Comparison of ENCODE assay signal across 19 cellular contexts in the genomic region with DNA sequence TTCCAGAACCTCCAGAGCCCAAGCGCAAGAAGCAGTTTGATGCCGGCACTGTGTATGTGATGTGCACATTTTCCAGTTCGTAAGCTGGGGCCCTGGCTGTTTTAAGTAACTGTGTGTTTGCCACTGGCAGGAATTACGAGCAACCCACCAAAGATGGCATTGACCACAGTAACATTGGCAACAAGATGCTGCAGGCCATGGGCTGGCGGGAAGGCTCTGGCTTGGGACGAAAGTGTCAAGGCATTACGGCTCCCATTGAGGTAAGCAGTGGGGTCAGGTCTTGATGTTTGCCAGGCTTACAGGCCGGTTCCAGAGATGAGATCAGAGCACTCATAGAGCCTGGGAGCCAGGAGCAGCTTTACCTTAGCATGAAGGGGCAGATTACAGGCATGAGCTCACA. TPM values are rescaled to one million over a fixed set of nuclear protein-coding genes. Genes with fewer than 3 reads are reported as not detected.
DNase-seq lines count a peak whose midpoint lies in the region; ATAC-seq, FAIRE-seq and TF ChIP-seq lines count a peak whose summit lies in the region.
"Had no signal": no experiment of that assay in that cellular context is flagged by ENCODE, and none has a peak within 500 bp of the region (broad histone marks: within the 10 kb centered on the region; RNA-seq: fewer than 3 reads in every experiment).

No MANE protein-coding gene starts in this region.

- BruUV-seq in HepG2 (replicated peaks; lab: Mats Ljungman, UMichigan): no TSS peak

- TF ChIP-seq RAD21 in HepG2 (CRISPR knock-in tag; IDR thresholded peaks at IDR 0.05): no peak

- H2AFZ ChIP-seq in HepG2 (ENCODE audit: low read length): no peak overlapping the region

- H3K9me3 Mint-ChIP-seq in activated T-cell treated with anti-CD3 and anti-CD28 coated beads, Interleukin-2, amount 50 U/mL, for 24 hours: no peaks in the 10 kb centered on the region
- no peaks in the 10 kb centered on the region for H3K9me3 Mint-ChIP-seq in activated T-cell treated with anti-CD3 and anti-CD28 coated beads, Interleukin-2, amount 50 U/mL, for 72 hours
- no peaks in the 10 kb centered on the region for H3K9me3 Mint-ChIP-seq in chondrocyte (ENCODE audit: low read depth)
- H3K9me3 Mint-ChIP-seq: CD14-positive monocyte; CD8-positive, alpha-beta T cell had no signal

- intact Hi-C loops in HepG2 (cut with micrococcal nuclease; ENCODE audit: unreplicated experiment) (no loop called here), ovary (cut with DNase I) (loop anchor here in 1 of 4 donors (10.0 kb wide), 1 partner anchor 158 kb away; a partner anchor contains a TSS)

- TF ChIP-seq CTCF in RWPE1 (conservative IDR thresholded peaks at IDR 0.05; ENCODE audit: low read depth): no peak
- no peak for TF ChIP-seq CTCF in chondrocyte (IDR thresholded peaks at IDR 0.05)
- no peak for TF ChIP-seq CTCF in HepG2 (CRISPR knock-in tag; IDR thresholded peaks at IDR 0.05)
- no peak for TF ChIP-seq CTCF in ovary (IDR thresholded peaks at IDR 0.05)

- H3K79me2 ChIP-seq in HepG2 (ENCODE audit: insufficient read depth, low read length): no peaks in the 10 kb centered on the region

- no peak overlapping the region for H3K4me3 Mint-ChIP-seq in activated T-cell treated with anti-CD3 and anti-CD28 coated beads, Interleukin-2, amount 50 U/mL, for 24 hours
- no peak overlapping the region for H3K4me3 Mint-ChIP-seq in activated T-cell treated with anti-CD3 and anti-CD28 coated beads, Interleukin-2, amount 50 U/mL, for 72 hours
- no peak overlapping the region for H3K4me3 Mint-ChIP-seq in chondrocyte (ENCODE audit: unreplicated experiment)
- H3K4me3 Mint-ChIP-seq: CD14-positive monocyte; CD8-positive, alpha-beta T cell had no signal

- no peak for TF ChIP-seq POLR2A in HepG2 (IDR thresholded peaks at IDR 0.05; ENCODE audit: insufficient read depth in 1 of 2, low read depth in 2 of 2, low read length in 2 of 2)
- TF ChIP-seq POLR2A in ovary (IDR thresholded peaks at IDR 0.05): no peak

- H3K9ac ChIP-seq in HepG2 (ENCODE audit: insufficient read depth, low read depth, low read length): no peak overlapping the region

- no peaks in the 10 kb centered on the region for H3K27me3 ChIP-seq in HepG2 (ENCODE audit: control insufficient read depth in 1 of 2, insufficient read depth in 2 of 2, low read length in 2 of 2)
- no peaks in the 10 kb centered on the region for H3K27me3 ChIP-seq in ovary

- H3K9me3 ChIP-seq in HepG2 (ENCODE audit: low read length): no peaks in the 10 kb centered on the region
- H3K9me3 ChIP-seq in ovary: no peaks in the 10 kb centered on the region

- no peaks in the 10 kb centered on the region for H3K27me3 Mint-ChIP-seq in activated T-cell treated with anti-CD3 and anti-CD28 coated beads, Interleukin-2, amount 50 U/mL, for 24 hours
- no peaks in the 10 kb centered on the region for H3K27me3 Mint-ChIP-seq in activated T-cell treated with anti-CD3 and anti-CD28 coated beads, Interleukin-2, amount 50 U/mL, for 72 hours (ENCODE audit: low read depth)
- no peaks in the 10 kb centered on the region for H3K27me3 Mint-ChIP-seq in chondrocyte (ENCODE audit: low read depth)

- 92% methylated on average over 6 of the region's 8 CpGs for WGBS in HepG2 (ENCODE audit: low lambda C conversion rate)
- WGBS in ovary, 3 donors: 90 to 95% (median 90%) methylated on average over 8 of the region's 8 CpGs

- peak overlapping the region; percentile 30 for H3K27ac Mint-ChIP-seq in activated T-cell treated with anti-CD3 and anti-CD28 coated beads, Interleukin-2, amount 50 U/mL, for 24 hours
- H3K27ac Mint-ChIP-seq in activated T-cell treated with anti-CD3 and anti-CD28 coated beads, Interleukin-2, amount 50 U/mL, for 72 hours: no peak overlapping the region
- no peak overlapping the region for H3K27ac Mint-ChIP-seq in chondrocyte (ENCODE audit: unreplicated experiment)
- H3K27ac Mint-ChIP-seq: CD8-positive, alpha-beta T cell had no signal

- H4K20me1 ChIP-seq in HepG2 (ENCODE audit: insufficient read depth, low read length): peaks cover 2% of the 10 kb centered on the region; the same call in 1 of the 2 replicates

- peak overlapping the region; percentile 53 for H3K27ac ChIP-seq in RWPE1
- no peak overlapping the region for H3K27ac ChIP-seq in HepG2 (ENCODE audit: extremely low read length, insufficient read depth, low read length)
- no peak overlapping the region for H3K27ac ChIP-seq in ovary
- H3K27ac ChIP-seq: 22Rv1 had no signal

- no peak for FAIRE-seq in HepG2 (lab: Jason Lieb, UNC)
- FAIRE-seq: D721Med, G401.6, H54 had no signal

- DNase-seq in activated T-cell treated with anti-CD3 and anti-CD28 coated beads, Interleukin-2, amount 50 U/mL, for 24 hours: no peak
- no peak for DNase-seq in activated T-cell treated with anti-CD3 and anti-CD28 coated beads, Interleukin-2, amount 50 U/mL, for 72 hours
- no peak for DNase-seq in RWPE1 (ENCODE audit: low spot score)
- DNase-seq in chondrocyte (ENCODE audit: low spot score): peak; percentile 61
- no peak for DNase-seq in HepG2 (ENCODE audit: low spot score)
- no peak for DNase-seq in ovary
- DNase-seq in islet precursor cell: no peak
- DNase-seq: CD8-positive, alpha-beta T cell; COR-L47; DMS153; DMS79 treated with DMSO at 0.1 percent for 48 hours; EL had no signal

- H3K4me1 Mint-ChIP-seq in activated T-cell treated with anti-CD3 and anti-CD28 coated beads, Interleukin-2, amount 50 U/mL, for 24 hours (ENCODE audit: low read depth): no peaks in the 10 kb centered on the region
- H3K4me1 Mint-ChIP-seq in activated T-cell treated with anti-CD3 and anti-CD28 coated beads, Interleukin-2, amount 50 U/mL, for 72 hours (ENCODE audit: low read depth): no peaks in the 10 kb centered on the region
- peaks cover 9% of the 10 kb centered on the region for H3K4me1 Mint-ChIP-seq in chondrocyte (ENCODE audit: low read depth)
- H3K4me1 Mint-ChIP-seq: CD14-positive monocyte had no signal

- H3K4me1 ChIP-seq in HepG2 (ENCODE audit: insufficient read depth, low read length) (peaks cover 6% of the 10 kb centered on the region; the same call in 1 of the 2 replicates), ovary (ENCODE audit: insufficient read depth) (no peaks in the 10 kb centered on the region)

- H3K4me2 ChIP-seq in HepG2 (ENCODE audit: low read depth, low read length): no peak overlapping the region

- H3K36me3 Mint-ChIP-seq in activated T-cell treated with anti-CD3 and anti-CD28 coated beads, Interleukin-2, amount 50 U/mL, for 24 hours (ENCODE audit: low read depth): peaks cover 98% of the 10 kb centered on the region
- peaks cover 18 to 23% of the 10 kb centered on the region in 2 donors for H3K36me3 Mint-ChIP-seq in activated T-cell treated with anti-CD3 and anti-CD28 coated beads, Interleukin-2, amount 50 U/mL, for 72 hours (ENCODE audit: insufficient read depth in 2 of 2)
- peaks cover 45% of the 10 kb centered on the region for H3K36me3 Mint-ChIP-seq in chondrocyte (ENCODE audit: low read depth)

- in situ Hi-C loops in HepG2 (cut with HindIII; ENCODE audit: extremely low pct_ligation_motif_present, low pct_unique_long_range_greater_than_20kb): no loop called here

- H3K4me3 ChIP-seq in HepG2 (replicated peaks in 1 of 3; ENCODE audit: insufficient read depth in 1 of 3, low read depth in 2 of 3, low read length in 3 of 3) (no peak overlapping the region), ovary (no peak overlapping the region)

- ATAC-seq in activated T-cell treated with anti-CD3 and anti-CD28 coated beads, Interleukin-2, amount 50 U/mL, for 72 hours (replicated peaks in 1 of 2): no peak
- ATAC-seq in HepG2 (no peak), HG02981 (IDR thresholded peaks at IDR 0.05; ENCODE audit: unreplicated experiment) (no peak)
- ATAC-seq: CD8-positive, alpha-beta T cell; HCT116 had no signal

- TF ChIP-seq EP300 in HepG2 (IDR thresholded peaks at IDR 0.05; ENCODE audit: low read depth in 2 of 2, low read length in 2 of 2) (no peak), HepG2 (CRISPR knock-in tag; IDR thresholded peaks at IDR 0.05; ENCODE audit: borderline replicate concordance) (no peak), ovary (IDR thresholded peaks at IDR 0.05) (no peak)

- POLR2A ChIA-PET in RWPE1 (lab: Yijun Ruan, JAX; ENCODE audit: low non-redundant PET) (no interaction called here), HepG2 (lab: Yijun Ruan, JAX) (no interaction called here)

- CTCF ChIA-PET in RWPE1 (lab: Yijun Ruan, JAX) (interaction anchor here (0.7 kb wide), 1 partner anchor 440 kb away, joined by 3 read pairs; no protein-coding TSS in a partner anchor), HepG2 (lab: Yijun Ruan, JAX; ENCODE audit: low intra/inter-chr PET ratio, low total read pairs) (no interaction called here)

- H3K36me3 ChIP-seq in HepG2 (replicated peaks in 1 of 2; ENCODE audit: control insufficient read depth in 1 of 2, insufficient read depth in 2 of 2, low read length in 2 of 2): peaks cover 49 to 84% of the 10 kb centered on the region in 2 experiments
- no peaks in the 10 kb centered on the region for H3K36me3 ChIP-seq in ovary

RNA-seq across cellular contexts. Expression of a gene that starts 28.4 kb away (rescaled TPM):
- total RNA-seq in activated T-cell treated with anti-CD3 and anti-CD28 coated beads, Interleukin-2, amount 50 U/mL, for 72 hours: 100 to 1,000 TPM; 172 to 179 TPM
- total RNA-seq in chondrocyte (119 to 147 TPM (median 127 TPM) in 3 replicates), HepG2 (2016; rRNA removed; fragmentation: Illumina TruSeq; extraction: Trizol) (65.0 and 106 TPM in 2 replicates), ovary (100 to 1,000 TPM; 146 to 202 (median 165) TPM)
- total RNA-seq in HepG2 (2016; cell fraction: cytosol; rRNA removed; fragmentation: Illumina TruSeq; extraction: Trizol; ENCODE audit: low read depth): 28.2 and 29.4 TPM in 2 replicates
- 57.8 and 102 TPM in 2 replicates for total RNA-seq in HepG2 (2016; cell fraction: insoluble cytoplasmic fraction; rRNA removed; fragmentation: Illumina TruSeq; extraction: Trizol)
- total RNA-seq in HepG2 (2016; cell fraction: membrane; rRNA removed; fragmentation: Illumina TruSeq; extraction: Trizol): 21.6 and 27.7 TPM in 2 replicates
- total RNA-seq in HepG2 (2016; cell fraction: nucleus; rRNA removed; fragmentation: Illumina TruSeq; extraction: Trizol): 176 and 216 TPM in 2 replicates
- polyA plus RNA-seq in HepG2 (2011; rRNA removed) (204 and 254 TPM in 2 replicates), ovary (100 to 1,000 TPM; 123 to 207 TPM)
- 65.2 and 69.9 TPM in 2 replicates for polyA plus RNA-seq in HepG2 (2011; cell fraction: cytosol; rRNA removed)
- polyA plus RNA-seq in HepG2 (2011; cell fraction: nucleus; rRNA removed): 615 and 653 TPM in 2 replicates
- polyA plus RNA-seq in HepG2 (2012): 78.9 and 117 TPM in 2 replicates
- polyA plus RNA-seq in HepG2 (2016; cell fraction: cytosol; fragmentation: Illumina TruSeq; extraction: Trizol; ENCODE audit: low read depth): 2.8 and 3.1 TPM in 2 replicates
- polyA plus RNA-seq in HepG2 (2016; cell fraction: insoluble cytoplasmic fraction; fragmentation: Illumina TruSeq; extraction: Trizol; ENCODE audit: low read depth): 44.4 and 46.1 TPM in 2 replicates
- 4.0 and 7.3 TPM in 2 replicates for polyA plus RNA-seq in HepG2 (2016; cell fraction: membrane; fragmentation: Illumina TruSeq; extraction: Trizol; ENCODE audit: low read depth)
- polyA plus RNA-seq in HepG2 (2016; cell fraction: nucleus; fragmentation: Illumina TruSeq; extraction: Trizol; ENCODE audit: insufficient read depth, low read depth): 371 and 412 TPM in 2 replicates
- polyA minus RNA-seq in HepG2 (2011; rRNA and poly(A)+ RNA removed; ENCODE audit: low replicate concordance): 201 and 212 TPM in 2 replicates
- 50.6 and 64.3 TPM in 2 replicates for polyA minus RNA-seq in HepG2 (2011; cell fraction: cytosol; rRNA and poly(A)+ RNA removed)
- 340 and 438 TPM in 2 replicates for polyA minus RNA-seq in HepG2 (2011; cell fraction: nucleus; rRNA and poly(A)+ RNA removed)

RNA-seq across cellular contexts. Expression of a gene that starts 38.0 kb away (rescaled TPM):
- total RNA-seq in activated T-cell treated with anti-CD3 and anti-CD28 coated beads, Interleukin-2, amount 50 U/mL, for 72 hours: under 1 TPM in 1 of 2 donors, not detected in 1; 0.25 TPM
- total RNA-seq in chondrocyte: 18.7 to 37.5 TPM (median 36.7 TPM) in 3 replicates
- total RNA-seq in HepG2 (2016; rRNA removed; fragmentation: Illumina TruSeq; extraction: Trizol): 3.6 and 7.6 TPM in 2 replicates
- total RNA-seq in HepG2 (2016; cell fraction: cytosol; rRNA removed; fragmentation: Illumina TruSeq; extraction: Trizol; ENCODE audit: low read depth): 1.5 and 1.7 TPM in 2 replicates
- total RNA-seq in HepG2 (2016; cell fraction: insoluble cytoplasmic fraction; rRNA removed; fragmentation: Illumina TruSeq; extraction: Trizol): 3.6 and 8.8 TPM in 2 replicates
- 4.9 and 5.4 TPM in 2 replicates for total RNA-seq in HepG2 (2016; cell fraction: membrane; rRNA removed; fragmentation: Illumina TruSeq; extraction: Trizol)
- 8.8 and 9.1 TPM in 2 replicates for total RNA-seq in HepG2 (2016; cell fraction: nucleus; rRNA removed; fragmentation: Illumina TruSeq; extraction: Trizol)
- 14.8 and 17.2 TPM in 2 replicates for polyA plus RNA-seq in HepG2 (2011; rRNA removed)
- 13.5 and 13.7 TPM in 2 replicates for polyA plus RNA-seq in HepG2 (2011; cell fraction: cytosol; rRNA removed)
- polyA plus RNA-seq in HepG2 (2011; cell fraction: nucleus; rRNA removed): 22.1 and 33.2 TPM in 2 replicates
- polyA plus RNA-seq in HepG2 (2012): 9.5 and 12.9 TPM in 2 replicates
- polyA plus RNA-seq in HepG2 (2016; cell fraction: cytosol; fragmentation: Illumina TruSeq; extraction: Trizol; ENCODE audit: low read depth): 2.0 and 2.5 TPM in 2 replicates
- 6.6 and 7.1 TPM in 2 replicates for polyA plus RNA-seq in HepG2 (2016; cell fraction: insoluble cytoplasmic fraction; fragmentation: Illumina TruSeq; extraction: Trizol; ENCODE audit: low read depth)
- 5.8 and 6.2 TPM in 2 replicates for polyA plus RNA-seq in HepG2 (2016; cell fraction: membrane; fragmentation: Illumina TruSeq; extraction: Trizol; ENCODE audit: low read depth)
- 22.2 and 24.9 TPM in 2 replicates for polyA plus RNA-seq in HepG2 (2016; cell fraction: nucleus; fragmentation: Illumina TruSeq; extraction: Trizol; ENCODE audit: insufficient read depth, low read depth)
- polyA minus RNA-seq in HepG2 (2011; rRNA and poly(A)+ RNA removed; ENCODE audit: low replicate concordance): 63.3 and 65.7 TPM in 2 replicates
- polyA minus RNA-seq in HepG2 (2011; cell fraction: cytosol; rRNA and poly(A)+ RNA removed): 14.4 and 15.7 TPM in 2 replicates
- polyA minus RNA-seq in HepG2 (2011; cell fraction: nucleus; rRNA and poly(A)+ RNA removed): 7.2 and 9.3 TPM in 2 replicates
- total RNA-seq in ovary: 10 to 100 TPM in 2 of 7 donors, 1 to 10 TPM in 5; 1.9 to 31.5 (median 7.2) TPM
- polyA plus RNA-seq in ovary: 1 to 10 TPM; 3.5 to 8.3 TPM
- polyA plus RNA-seq: CD14-positive monocyte had no signal
